11 cellular contexts compared by ENCODE assay signal in the genomic region with DNA sequence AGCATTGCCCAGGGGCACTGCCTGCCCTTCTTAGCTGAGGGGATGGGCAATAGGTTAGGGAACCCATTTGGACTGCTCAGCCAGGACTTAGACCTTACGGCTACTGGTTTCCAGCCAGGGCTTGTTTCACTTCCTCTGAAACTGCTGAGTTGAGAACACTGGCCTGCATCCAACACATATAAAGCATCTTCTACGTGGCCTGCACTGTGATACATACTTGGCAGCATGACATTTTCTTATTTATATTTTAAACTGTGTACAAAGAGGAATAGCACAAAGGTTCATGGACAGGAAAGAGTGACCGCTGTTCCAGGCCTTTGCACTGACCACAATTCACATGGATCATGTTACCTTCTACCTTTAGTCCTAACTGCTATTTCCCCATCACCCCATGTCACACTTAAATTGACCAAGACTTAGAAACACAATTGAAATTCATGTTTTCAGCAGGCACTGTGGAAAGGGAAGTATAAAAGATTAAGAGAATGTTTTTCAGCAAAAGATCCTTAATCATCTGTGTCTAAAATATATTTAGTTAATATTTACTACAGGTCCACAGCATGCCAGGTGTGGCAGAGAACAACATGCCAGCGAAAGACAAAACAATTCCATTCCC. TPM values are rescaled to one million over a fixed set of nuclear protein-coding genes. Genes with fewer than 3 reads are reported as not detected.
DNase-seq lines count a peak whose midpoint lies in the region; ATAC-seq and TF ChIP-seq lines count a peak whose summit lies in the region.
"Had no signal": no experiment of that assay in that cellular context is flagged by ENCODE, and none has a peak within 500 bp of the region (broad histone marks: within the 10 kb centered on the region; RNA-seq: fewer than 3 reads in every experiment).

No MANE protein-coding gene starts in this region.

- no peaks in the 10 kb centered on the region for H3F3A ChIP-seq in neural progenitor cell (ENCODE audit: low read depth)

- H3K36me3 ChIP-seq in neural progenitor cell, result no peaks in the 10 kb centered on the region
- H3K36me3 ChIP-seq: brain microvascular endothelial cell had no signal

- TF ChIP-seq CTCF in fibroblast of mammary gland (conservative IDR thresholded peaks at IDR 0.05; ENCODE audit: control insufficient read depth, insufficient read depth, low read depth, low read length) (no peak), neural progenitor cell (IDR thresholded peaks at IDR 0.05) (no peak)

- H3K9me3 Mint-ChIP-seq in neural progenitor cell, result peaks cover 33% of the 10 kb centered on the region

- no peaks in the 10 kb centered on the region for H3K9me3 ChIP-seq in neural progenitor cell (ENCODE audit: low read depth)

- H3K4me1 ChIP-seq in neural progenitor cell, result no peaks in the 10 kb centered on the region

- no peak overlapping the region for H3K4me3 Mint-ChIP-seq in neural progenitor cell

- H3K27me3 Mint-ChIP-seq in neural progenitor cell (ENCODE audit: insufficient read depth, low read depth), result no peaks in the 10 kb centered on the region

- H3K4me2 ChIP-seq in neural progenitor cell, result no peak overlapping the region

- DNase-seq in fibroblast of mammary gland (ENCODE audit: low read depth) (peak; percentile 11), SIG-M5 (lab: John Stamatoyannopoulos, UW) (no peak), neural progenitor cell (ENCODE audit: low spot score) (no peak), DMS53 treated with DMSO at 0.1 percent for 48 hours (lab: John Stamatoyannopoulos, UW; ENCODE audit: unreplicated experiment) (no peak)
- DNase-seq: activated CD4-positive, CD25-positive, alpha-beta regulatory T cell treated with anti-CD3 and anti-CD28 coated beads, Interleukin-2, amount 50 U/mL, for 72 hours; brain microvascular endothelial cell; DMS153 had no signal

- no peak overlapping the region for H3K27ac ChIP-seq in neural progenitor cell
- H3K27ac ChIP-seq: brain microvascular endothelial cell had no signal

- no peak overlapping the region for H3K27ac Mint-ChIP-seq in neural progenitor cell

- no peaks in the 10 kb centered on the region for H3K4me1 Mint-ChIP-seq in neural progenitor cell

- H4K20me1 ChIP-seq in neural progenitor cell (ENCODE audit: low read depth), result no peaks in the 10 kb centered on the region

- H3K27me3 ChIP-seq in neural progenitor cell, result no peaks in the 10 kb centered on the region
- H3K27me3 ChIP-seq: brain microvascular endothelial cell had no signal

- H3K4me3 ChIP-seq in fibroblast of mammary gland (ENCODE audit: control insufficient read depth, low read depth, low read length), result no peak overlapping the region
- no peak overlapping the region for H3K4me3 ChIP-seq in neural progenitor cell

- peaks cover 44% of the 10 kb centered on the region for H3K36me3 Mint-ChIP-seq in neural progenitor cell

- no peak overlapping the region for H2AFZ ChIP-seq in neural progenitor cell (replicated peaks)

- no peak overlapping the region for H3K9ac ChIP-seq in neural progenitor cell

- H3K79me2 ChIP-seq in neural progenitor cell (ENCODE audit: low read depth), result no peaks in the 10 kb centered on the region

- ATAC-seq in GM18517 (IDR thresholded peaks at IDR 0.05; ENCODE audit: unreplicated experiment) (peak; percentile 94), GM21528 (IDR thresholded peaks at IDR 0.05; ENCODE audit: low FRiP score, unreplicated experiment) (peak; percentile 94), HG03439 (IDR thresholded peaks at IDR 0.05; ENCODE audit: unreplicated experiment) (peak; percentile 48), HG03280 (IDR thresholded peaks at IDR 0.05; ENCODE audit: unreplicated experiment) (no peak)

RNA-seq across cellular contexts. Expression of a gene that starts 43.7 kb away (rescaled TPM):
- 10.1 and 17.6 TPM in 2 replicates for total RNA-seq in neural progenitor cell (ENCODE audit: low replicate concordance)
